Comparison of ENCODE assay signal across 29 cellular contexts in genomic region chr2:2668681-2669265, GRCh38.
"Had no signal": no experiment of that assay in that cellular context is flagged by ENCODE, and none has a peak within 500 bp of the region (broad histone marks: within the 10 kb centered on the region; RNA-seq: fewer than 3 reads in every experiment).

No MANE protein-coding gene starts in this region.

- H3K4me1 Mint-ChIP-seq: stimulated activated memory B cell treated with anti-CD40 and anti-IgM and Interleukin-4, amounts not matched to agents 10 μg/mL and 1 μg/mL and 100 μg/mL, for 72 hours had no signal

- H3K27ac ChIP-seq: ovary, parathyroid adenoma, psoas muscle, right lobe of liver, skin epidermis, spleen, stomach, thoracic aorta, thyroid gland, tibial nerve, upper lobe of left lung, vagina had no signal

- FAIRE-seq: urothelium cell line had no signal

- H3K36me3 Mint-ChIP-seq: naive thymus-derived CD8-positive, alpha-beta T cell; natural killer cell treated with Interleukin-12 subunit alpha and Interleukin-12 subunit beta and Interleukin-15 and Interleukin-18, amount 100 ng/mL, for 72 hours; stimulated activated memory B cell treated with anti-CD40 and anti-IgM and Interleukin-4, amounts not matched to agents 10 μg/mL and 1 μg/mL and 100 μg/mL, for 72 hours had no signal

- H3K4me2 ChIP-seq: smooth muscle cell had no signal

- H3K36me3 ChIP-seq: ovary, right lobe of liver, spleen, stomach, thoracic aorta, thyroid gland, tibial nerve, upper lobe of left lung, vagina had no signal

- H3K4me3 ChIP-seq: ovary, psoas muscle, right lobe of liver, skin epidermis, smooth muscle cell, spleen, stomach, thoracic aorta, thyroid gland, tibial nerve, upper lobe of left lung, vagina had no signal

- H3K4me1 ChIP-seq: parathyroid adenoma, right lobe of liver, spleen, stomach, thyroid gland, tibial nerve, upper lobe of left lung had no signal

- H3K27ac Mint-ChIP-seq: naive thymus-derived CD8-positive, alpha-beta T cell; natural killer cell treated with Interleukin-12 subunit alpha and Interleukin-12 subunit beta and Interleukin-15 and Interleukin-18, amount 100 ng/mL, for 72 hours; nephron progenitor cell; stimulated activated memory B cell treated with anti-CD40 and anti-IgM and Interleukin-4, amounts not matched to agents 10 μg/mL and 1 μg/mL and 100 μg/mL, for 72 hours; stimulated activated naive CD8-positive, alpha-beta T cell treated with anti-CD3 and anti-CD28 coated beads, Interleukin-15, Interleukin-2, amounts not matched to agents 100 ng/mL and 50 ng/mL, for 24 hours had no signal

- DNase-seq: naive thymus-derived CD8-positive, alpha-beta T cell; nephron progenitor cell; occipital lobe; ovary; psoas muscle; right cardiac atrium; right lobe of liver; spleen; stimulated activated CD4-positive, alpha-beta T cell treated with anti-CD3 and anti-CD28 coated beads, Interleukin-12 subunit alpha, Interleukin-12 subunit beta, amount 100 ng/mL, for 4 hours; stimulated activated CD4-positive, alpha-beta T cell treated with anti-CD3 and anti-CD28 coated beads, Interleukin-1b, Interleukin-23, amount 100 ng/mL, for 48 hours; stimulated activated CD4-positive, alpha-beta T cell treated with anti-CD3 and anti-CD28 coated beads, Interleukin-4, amount 100 ng/mL, for 1 hour; stimulated activated CD4-positive, alpha-beta T cell treated with anti-CD3 and anti-CD28 coated beads, Interleukin-4, amount 100 ng/mL, for 4 hours; stimulated activated CD8-positive, alpha-beta memory T cell treated with anti-CD3 and anti-CD28 coated beads, Interleukin-4, amount 100 ng/mL, for 48 hours; stimulated activated naive CD4-positive, alpha-beta T cell treated with Interleukin-2 at 50 U/mL for 16 hours; stomach; thyroid gland; trophoblast cell had no signal

- H3K4me3 Mint-ChIP-seq: naive thymus-derived CD8-positive, alpha-beta T cell; natural killer cell treated with Interleukin-12 subunit alpha and Interleukin-12 subunit beta and Interleukin-15 and Interleukin-18, amount 100 ng/mL, for 72 hours; nephron progenitor cell; neural crest cell; stimulated activated memory B cell treated with anti-CD40 and anti-IgM and Interleukin-4, amounts not matched to agents 10 μg/mL and 1 μg/mL and 100 μg/mL, for 72 hours; stimulated activated naive CD8-positive, alpha-beta T cell treated with anti-CD3 and anti-CD28 coated beads, Interleukin-15, Interleukin-2, amounts not matched to agents 100 ng/mL and 50 ng/mL, for 24 hours had no signal

- H3K9me3 ChIP-seq: ovary, psoas muscle, right lobe of liver, spleen, stomach, thoracic aorta, thyroid gland, tibial nerve, upper lobe of left lung, vagina had no signal

- H3K79me2 ChIP-seq: parathyroid adenoma had no signal

- H3K9ac ChIP-seq: parathyroid adenoma had no signal

- H3K27me3 Mint-ChIP-seq: stimulated activated naive CD8-positive, alpha-beta T cell treated with anti-CD3 and anti-CD28 coated beads, Interleukin-15, Interleukin-2, amounts not matched to agents 100 ng/mL and 50 ng/mL, for 24 hours had no signal

- H3K9me3 Mint-ChIP-seq: naive thymus-derived CD8-positive, alpha-beta T cell; natural killer cell treated with Interleukin-12 subunit alpha and Interleukin-12 subunit beta and Interleukin-15 and Interleukin-18, amount 100 ng/mL, for 72 hours; nephron progenitor cell; stimulated activated naive CD8-positive, alpha-beta T cell treated with anti-CD3 and anti-CD28 coated beads, Interleukin-15, Interleukin-2, amounts not matched to agents 100 ng/mL and 50 ng/mL, for 24 hours had no signal

- H2AFZ ChIP-seq: parathyroid adenoma had no signal

- H3K27me3 ChIP-seq: ovary, right lobe of liver, stomach, thyroid gland, tibial nerve, upper lobe of left lung, vagina had no signal

- ATAC-seq: naive thymus-derived CD8-positive, alpha-beta T cell; natural killer cell treated with Interleukin-12 subunit alpha and Interleukin-12 subunit beta and Interleukin-15 and Interleukin-18, amount 100 ng/mL, for 72 hours; psoas muscle; right cardiac atrium; stimulated activated memory B cell treated with anti-CD40 and anti-IgM and Interleukin-4, amounts not matched to agents 10 μg/mL and 1 μg/mL and 100 μg/mL, for 72 hours had no signal
